ENCODE assay signal across 27 cellular contexts in genomic region chr20:39899881-39900280, GRCh38.
"Had no signal": no experiment of that assay in that cellular context is flagged by ENCODE, and none has a peak within 500 bp of the region (broad histone marks: within the 10 kb centered on the region; RNA-seq: fewer than 3 reads in every experiment).

No MANE protein-coding gene starts in this region.

- ATAC-seq: foreskin keratinocyte; gastroesophageal sphincter; heart left ventricle; left ventricle myocardium superior; lower lobe of right lung; naive thymus-derived CD8-positive, alpha-beta T cell; sciatic nerve had no signal

- H3K4me3 Mint-ChIP-seq: naive thymus-derived CD8-positive, alpha-beta T cell; nephron progenitor cell had no signal

- H3K9me3 ChIP-seq: esophagus muscularis mucosa, gastroesophageal sphincter, heart left ventricle, lower lobe of right lung, prostate gland, right atrium auricular region, stomach, thyroid gland had no signal

- FAIRE-seq: endothelial cell of umbilical vein, keratinocyte had no signal

- H3K27me3 ChIP-seq: esophagus muscularis mucosa, foreskin keratinocyte, gastroesophageal sphincter, heart left ventricle, hepatocyte, right atrium auricular region, stomach, thyroid gland had no signal

- H3K9me3 Mint-ChIP-seq: nephron progenitor cell had no signal

- H3K27ac Mint-ChIP-seq: naive thymus-derived CD8-positive, alpha-beta T cell; nephron progenitor cell had no signal

- H3K4me3 ChIP-seq: coronary artery, esophagus muscularis mucosa, gastroesophageal sphincter, heart left ventricle, hepatocyte, lower lobe of right lung, prostate gland, right atrium auricular region, smooth muscle cell, stomach, thyroid gland had no signal

- H3K36me3 Mint-ChIP-seq: naive thymus-derived CD8-positive, alpha-beta T cell had no signal

- H3K4me1 ChIP-seq: heart left ventricle, lower lobe of right lung, prostate gland, right atrium auricular region, stomach had no signal

- H3K4me1 Mint-ChIP-seq: naive thymus-derived CD8-positive, alpha-beta T cell had no signal

- H3K79me2 ChIP-seq: hepatocyte had no signal

- H2AFZ ChIP-seq: hepatocyte had no signal

- H3K36me3 ChIP-seq: esophagus muscularis mucosa, gastroesophageal sphincter, heart left ventricle, lower lobe of right lung, prostate gland, right atrium auricular region, stomach, thyroid gland had no signal

- DNase-seq: dermis blood vessel endothelial cell; effector memory CD4-positive, alpha-beta T cell; foreskin keratinocyte; heart left ventricle; left ventricle myocardium superior; lower lobe of right lung; naive thymus-derived CD8-positive, alpha-beta T cell; nephron progenitor cell; nucleus accumbens; stimulated activated CD4-positive, alpha-beta T cell treated with anti-CD3 and anti-CD28 coated beads, Interleukin-12 subunit alpha, Interleukin-12 subunit beta, amount 100 ng/mL, for 4 hours; stimulated activated CD4-positive, alpha-beta T cell treated with anti-CD3 and anti-CD28 coated beads, Interleukin-1b, Interleukin-23, amount 100 ng/mL, for 48 hours; stimulated activated CD4-positive, alpha-beta T cell treated with anti-CD3 and anti-CD28 coated beads, Interleukin-4, amount 100 ng/mL, for 1 hour; stimulated activated CD8-positive, alpha-beta memory T cell treated with anti-CD3 and anti-CD28 coated beads, Interleukin-4, amount 100 ng/mL, for 48 hours; stimulated activated naive CD4-positive, alpha-beta T cell treated with Interleukin-2 at 50 U/mL for 16 hours; stomach; thyroid gland; trophoblast cell had no signal

- H3K4me2 ChIP-seq: hepatocyte, smooth muscle cell had no signal

- H3K27ac ChIP-seq: coronary artery, esophagus muscularis mucosa, foreskin keratinocyte, gastroesophageal sphincter, heart left ventricle, hepatocyte, lower lobe of right lung, prostate gland, right atrium auricular region, stomach, thyroid gland had no signal
